1 cellular context compared by ENCODE assay signal in genomic region chr1:11806307-11806936, GRCh38.
A peak's percentile ranks its signal among the peaks of the same experiment; 100 is the strongest.
TF ChIP-seq lines count a peak whose summit lies in the region.

No MANE protein-coding gene starts in this region.

TF ChIP-seq in K562, 482 proteins besides CTCF, POLR2A, EP300 and RAD21 (continued from another document):
- TF ChIP-seq ZBTB2 (IDR thresholded peaks at IDR 0.05): 0 out of 2 replicates have a peak, but pooled peaks have one; percentile 29
- TF ChIP-seq PYGO2 (tag; IDR thresholded peaks at IDR 0.05): no peak
- TF ChIP-seq ZNF354B (CRISPR knock-in tag; IDR thresholded peaks at IDR 0.05): no peak
- TF ChIP-seq TAF9B (IDR thresholded peaks at IDR 0.05; ENCODE audit: partially characterized antibody): no peak
- TF ChIP-seq L3MBTL2 (IDR thresholded peaks at IDR 0.05): peak; percentile 83
- no peak for TF ChIP-seq IRF2 (CRISPR knock-in tag; IDR thresholded peaks at IDR 0.05)
- no peak for TF ChIP-seq HMBOX1 (IDR thresholded peaks at IDR 0.05)
- TF ChIP-seq ZNF398 (CRISPR knock-in tag; IDR thresholded peaks at IDR 0.05): no peak
